Comparison of ENCODE assay signal across 8 cellular contexts in the genomic region with DNA sequence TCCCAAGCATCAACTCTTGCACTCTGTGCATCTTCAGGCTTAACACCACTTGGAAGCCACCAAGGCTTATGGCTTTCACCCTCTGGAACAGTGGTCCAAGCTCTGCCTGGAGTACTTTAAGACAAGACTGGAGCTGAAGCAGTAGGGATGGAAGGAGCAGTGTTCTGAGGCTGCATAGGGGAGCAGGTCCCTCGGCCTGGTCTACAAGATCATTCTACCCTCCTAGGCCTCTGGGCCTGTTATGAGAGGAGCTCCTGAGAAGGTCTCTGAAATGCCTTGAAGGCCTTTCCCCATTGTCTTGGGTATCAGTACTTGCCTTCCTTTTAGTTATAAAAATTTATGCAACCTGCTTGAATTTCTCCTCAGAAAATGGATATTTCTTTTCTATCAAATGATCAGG.
"Had no signal": no experiment of that assay in that cellular context is flagged by ENCODE, and none has a peak within 500 bp of the region (broad histone marks: within the 10 kb centered on the region; RNA-seq: fewer than 3 reads in every experiment).

No MANE protein-coding gene starts in this region.

- H3K4me3 ChIP-seq: GM23248, HAP-1, K562 had no signal

- DNase-seq: GM23248, GOT3, H7, IMR-90, KG1 had no signal

- H3K36me3 ChIP-seq: HAP-1 had no signal

- H3K27ac ChIP-seq: GM23248 had no signal

- H3K9ac ChIP-seq: GM23248 had no signal

- H3K4me1 ChIP-seq: HAP-1 had no signal

- ATAC-seq: HCT116, K562 had no signal
